ENCODE assay signal across 18 cellular contexts in the genomic region with DNA sequence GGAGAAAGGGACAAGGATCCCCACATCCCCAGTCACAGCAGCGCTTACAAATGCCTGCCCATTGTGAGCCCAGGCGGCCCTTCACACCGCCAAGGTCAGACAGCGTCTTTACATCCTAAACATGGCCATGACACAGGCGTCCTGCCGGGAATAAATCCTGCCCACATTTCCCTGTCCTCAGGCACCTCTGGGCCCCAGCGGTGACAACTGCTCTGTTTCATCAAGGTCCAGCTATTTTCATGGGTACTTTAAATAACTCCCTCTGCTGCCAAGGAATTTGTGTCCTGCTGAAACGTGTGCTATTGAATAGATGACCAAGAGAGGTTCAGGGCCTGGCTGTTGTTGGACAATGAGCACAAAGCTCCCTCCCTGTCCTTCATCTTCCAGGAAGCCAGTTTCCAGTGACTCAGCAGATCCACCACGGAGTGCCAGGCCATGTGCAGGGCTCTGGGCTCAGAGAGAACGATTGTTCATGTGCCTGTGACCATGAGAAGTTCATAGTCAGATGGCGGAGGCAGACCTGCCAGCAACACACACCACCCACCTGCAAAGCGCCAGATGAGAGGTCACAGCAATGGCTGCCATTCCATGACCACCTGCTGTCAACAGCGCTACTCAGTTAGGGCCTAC.
DNase-seq lines count a peak whose midpoint lies in the region; ATAC-seq and TF ChIP-seq lines count a peak whose summit lies in the region.
"Had no signal": no experiment of that assay in that cellular context is flagged by ENCODE, and none has a peak within 500 bp of the region (broad histone marks: within the 10 kb centered on the region; RNA-seq: fewer than 3 reads in every experiment).

No MANE protein-coding gene starts in this region.

- no peak for TF ChIP-seq EP300 in suprapubic skin (IDR thresholded peaks at IDR 0.05)

- TF ChIP-seq CTCF in Panc1 (IDR thresholded peaks at IDR 0.05), result no peak
- TF ChIP-seq CTCF in coronary artery (IDR thresholded peaks at IDR 0.05), result no peak
- TF ChIP-seq CTCF in suprapubic skin (IDR thresholded peaks at IDR 0.05), result no peak

- no peak for TF ChIP-seq POLR2A in suprapubic skin (IDR thresholded peaks at IDR 0.05)

- H3K27ac ChIP-seq in Panc1 (ENCODE audit: low read length) (no peak overlapping the region), coronary artery (no peak overlapping the region), suprapubic skin (no peak overlapping the region)
- H3K27ac ChIP-seq: brain microvascular endothelial cell, left lung had no signal

- DNase-seq in Panc1 (ENCODE audit: low read depth, low spot score) (no peak), coronary artery (ENCODE audit: low spot score) (peak; percentile 54), left kidney (ENCODE audit: low read depth, low spot score) (peak; percentile 44), suprapubic skin (ENCODE audit: low spot score in 2 of 2) (peak; percentile 41 to 63)
- DNase-seq in activated T-helper 2 cell treated with anti-CD3 and anti-CD28 coated beads, Interferon-gamma antibody, Interleukin-2, Interleukin-4, amounts not matched to agents 10 μg/mL and 5 μg/mL and 100 μg/mL, durations not matched to agents 14 hours and 24 hours and 36 hours (ENCODE audit: low spot score), result no peak
- DNase-seq in activated CD4-positive, CD25-positive, alpha-beta regulatory T cell treated with anti-CD3 and anti-CD28 coated beads, Interleukin-2, amount 50 U/mL, for 72 hours, result no peak
- DNase-seq: activated CD4-positive, alpha-beta T cell treated with anti-CD3 and anti-CD28 coated beads, Interleukin-2, amount 50 U/mL, for 1 hour; activated gamma-delta T cell; brain microvascular endothelial cell; CD4-positive, CD25-positive, alpha-beta regulatory T cell; GF-D8; left lung; NCI-H1092; NCI-H446 treated with DMSO at 0.1 percent for 48 hours; PC-3 had no signal

- WGBS in suprapubic skin, result 63% methylated on average over 13 of the region's 13 CpGs

- H3K27ac Mint-ChIP-seq in activated T-helper 2 cell treated with anti-CD3 and anti-CD28 coated beads, Interferon-gamma antibody, Interleukin-2, Interleukin-4, amounts not matched to agents 10 μg/mL and 5 μg/mL and 100 μg/mL, durations not matched to agents 14 hours and 24 hours and 36 hours, result no peak overlapping the region
- H3K27ac Mint-ChIP-seq: CD4-positive, CD25-positive, alpha-beta regulatory T cell; T-helper 2 cell treated with Interferon-gamma antibody and Interleukin-4, amounts not matched to agents 5 μg/mL and 100 μg/mL, for 36 hours had no signal

- intact Hi-C loops in Panc1 (cut with micrococcal nuclease; ENCODE audit: unreplicated experiment), result no loop called here
- intact Hi-C loops in activated T-helper 2 cell treated with anti-CD3 and anti-CD28 coated beads, Interferon-gamma antibody, Interleukin-2, Interleukin-4, amounts not matched to agents 10 μg/mL and 5 μg/mL and 100 μg/mL, durations not matched to agents 14 hours and 24 hours and 36 hours (cut with micrococcal nuclease), result no loop called here

- no peaks in the 10 kb centered on the region for H3K4me1 Mint-ChIP-seq in activated T-helper 2 cell treated with anti-CD3 and anti-CD28 coated beads, Interferon-gamma antibody, Interleukin-2, Interleukin-4, amounts not matched to agents 10 μg/mL and 5 μg/mL and 100 μg/mL, durations not matched to agents 14 hours and 24 hours and 36 hours (ENCODE audit: low read depth)
- H3K4me1 Mint-ChIP-seq: CD4-positive, CD25-positive, alpha-beta regulatory T cell had no signal

- ATAC-seq in Panc1 (0 out of 2 replicates have a peak, but pooled peaks have one; percentile 19), GM21723 (IDR thresholded peaks at IDR 0.05; ENCODE audit: unreplicated experiment) (no peak)
- ATAC-seq: left lung, PC-3 had no signal

- no TSS peak for BruUV-seq in Panc1 (replicated peaks; lab: Mats Ljungman, UMichigan)

- peaks cover 3% of the 10 kb centered on the region for H3K27me3 Mint-ChIP-seq in activated T-helper 2 cell treated with anti-CD3 and anti-CD28 coated beads, Interferon-gamma antibody, Interleukin-2, Interleukin-4, amounts not matched to agents 10 μg/mL and 5 μg/mL and 100 μg/mL, durations not matched to agents 14 hours and 24 hours and 36 hours (ENCODE audit: low read depth)
- H3K27me3 Mint-ChIP-seq: CD4-positive, CD25-positive, alpha-beta regulatory T cell had no signal

- CTCF ChIA-PET in Panc1 (lab: Charles Lee), result no interaction called here

- H3K4me3 Mint-ChIP-seq in activated T-helper 2 cell treated with anti-CD3 and anti-CD28 coated beads, Interferon-gamma antibody, Interleukin-2, Interleukin-4, amounts not matched to agents 10 μg/mL and 5 μg/mL and 100 μg/mL, durations not matched to agents 14 hours and 24 hours and 36 hours (ENCODE audit: low read depth), result no peak overlapping the region
- H3K4me3 Mint-ChIP-seq: CD4-positive, CD25-positive, alpha-beta regulatory T cell; T-helper 2 cell treated with Interferon-gamma antibody and Interleukin-4, amounts not matched to agents 5 μg/mL and 100 μg/mL, for 36 hours had no signal

- H3K9me3 Mint-ChIP-seq in activated T-helper 2 cell treated with anti-CD3 and anti-CD28 coated beads, Interferon-gamma antibody, Interleukin-2, Interleukin-4, amounts not matched to agents 10 μg/mL and 5 μg/mL and 100 μg/mL, durations not matched to agents 14 hours and 24 hours and 36 hours, result no peaks in the 10 kb centered on the region
- H3K9me3 Mint-ChIP-seq: T-helper 2 cell treated with Interferon-gamma antibody and Interleukin-4, amounts not matched to agents 5 μg/mL and 100 μg/mL, for 36 hours had no signal

- peaks cover 14% of the 10 kb centered on the region for H3K4me1 ChIP-seq in Panc1 (ENCODE audit: control insufficient read depth, insufficient read depth, low read length)
- peaks cover 24% of the 10 kb centered on the region for H3K4me1 ChIP-seq in suprapubic skin
- H3K4me1 ChIP-seq: HAP-1, left lung had no signal

- no peaks in the 10 kb centered on the region for H3K36me3 Mint-ChIP-seq in activated T-helper 2 cell treated with anti-CD3 and anti-CD28 coated beads, Interferon-gamma antibody, Interleukin-2, Interleukin-4, amounts not matched to agents 10 μg/mL and 5 μg/mL and 100 μg/mL, durations not matched to agents 14 hours and 24 hours and 36 hours (ENCODE audit: low read depth)
- H3K36me3 Mint-ChIP-seq: CD4-positive, CD25-positive, alpha-beta regulatory T cell had no signal

- H3K9me3 ChIP-seq in Panc1 (ENCODE audit: control insufficient read depth, insufficient read depth, low read depth, low read length) (no peaks in the 10 kb centered on the region), suprapubic skin (no peaks in the 10 kb centered on the region)
- H3K9me3 ChIP-seq: HAP-1, left lung had no signal

- no peaks in the 10 kb centered on the region for H3K36me3 ChIP-seq in Panc1 (ENCODE audit: control insufficient read depth, insufficient read depth, low read length)
- no peaks in the 10 kb centered on the region for H3K36me3 ChIP-seq in suprapubic skin
- H3K36me3 ChIP-seq: brain microvascular endothelial cell, HAP-1, left lung had no signal

- H3K4me3 ChIP-seq in Panc1 (ENCODE audit: low read depth in 2 of 2, low read length in 2 of 2), result no peak overlapping the region
- H3K4me3 ChIP-seq in coronary artery, result no peak overlapping the region
- H3K4me3 ChIP-seq in suprapubic skin, result no peak overlapping the region
- H3K4me3 ChIP-seq: HAP-1, left lung had no signal

- in situ Hi-C loops in Panc1 (cut with HindIII; ENCODE audit: low pct_unique_long_range_greater_than_20kb, low sequenced_read_pairs), result no loop called here

- POLR2A ChIA-PET in Panc1 (lab: Charles Lee), result no interaction called here

- H3K27me3 ChIP-seq in Panc1 (ENCODE audit: control insufficient read depth, insufficient read depth, low read length), result peaks cover 3% of the 10 kb centered on the region; the same call in 1 of the 2 replicates
- peaks cover 9% of the 10 kb centered on the region for H3K27me3 ChIP-seq in suprapubic skin
- H3K27me3 ChIP-seq: brain microvascular endothelial cell had no signal

Comparison
In these comparisons a context has a peak if more than half of its experiments do, and no peak if none do; other contexts are left out.
1. DNase-seq: peak in coronary artery (single experiment), left kidney (single experiment) and suprapubic skin (2 of 2); none in Panc1 (single experiment), activated T-helper 2 cell treated with anti-CD3 and anti-CD28 coated beads, Interferon-gamma antibody, Interleukin-2, Interleukin-4, amounts not matched to agents 10 μg/mL and 5 μg/mL and 100 μg/mL, durations not matched to agents 14 hours and 24 hours and 36 hours (single experiment) and activated CD4-positive, CD25-positive, alpha-beta regulatory T cell treated with anti-CD3 and anti-CD28 coated beads, Interleukin-2, amount 50 U/mL, for 72 hours (single experiment).